Comparison of ENCODE assay signal across 1 cellular context in genomic region chr2:223053431-223054192, GRCh38.
TF ChIP-seq lines count a peak whose summit lies in the region.

No MANE protein-coding gene starts in this region.

TF ChIP-seq in K562, 482 proteins besides CTCF, POLR2A, EP300 and RAD21 (continued from another document):
- TF ChIP-seq, protein P1, sequence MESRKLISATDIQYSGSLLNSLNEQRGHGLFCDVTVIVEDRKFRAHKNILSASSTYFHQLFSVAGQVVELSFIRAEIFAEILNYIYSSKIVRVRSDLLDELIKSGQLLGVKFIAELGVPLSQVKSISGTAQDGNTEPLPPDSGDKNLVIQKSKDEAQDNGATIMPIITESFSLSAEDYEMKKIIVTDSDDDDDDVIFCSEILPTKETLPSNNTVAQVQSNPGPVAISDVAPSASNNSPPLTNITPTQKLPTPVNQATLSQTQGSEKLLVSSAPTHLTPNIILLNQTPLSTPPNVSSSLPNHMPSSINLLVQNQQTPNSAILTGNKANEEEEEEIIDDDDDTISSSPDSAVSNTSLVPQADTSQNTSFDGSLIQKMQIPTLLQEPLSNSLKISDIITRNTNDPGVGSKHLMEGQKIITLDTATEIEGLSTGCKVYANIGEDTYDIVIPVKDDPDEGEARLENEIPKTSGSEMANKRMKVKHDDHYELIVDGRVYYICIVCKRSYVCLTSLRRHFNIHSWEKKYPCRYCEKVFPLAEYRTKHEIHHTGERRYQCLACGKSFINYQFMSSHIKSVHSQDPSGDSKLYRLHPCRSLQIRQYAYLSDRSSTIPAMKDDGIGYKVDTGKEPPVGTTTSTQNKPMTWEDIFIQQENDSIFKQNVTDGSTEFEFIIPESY (CRISPR knock-in tag; IDR thresholded peaks at IDR 0.05) = peak; percentile 63
- TF ChIP-seq ERF (CRISPR knock-in tag; IDR thresholded peaks at IDR 0.05) = no peak
- no peak for TF ChIP-seq POLR2AphosphoS5 (IDR thresholded peaks at IDR 0.05; ENCODE audit: control insufficient read depth, insufficient read depth, low read depth, low read length)
- TF ChIP-seq ZNF395 (CRISPR knock-in tag; IDR thresholded peaks at IDR 0.05) = no peak
- peak; percentile 74 for TF ChIP-seq NR2C1 (IDR thresholded peaks at IDR 0.05)
- TF ChIP-seq NR2C1 (tag; IDR thresholded peaks at IDR 0.05) = peak; percentile 78
- TF ChIP-seq LEF1 (IDR thresholded peaks at IDR 0.05) = no peak
- TF ChIP-seq NCOA4 (IDR thresholded peaks at IDR 0.05; ENCODE audit: partially characterized antibody) = no peak
- no peak for TF ChIP-seq TCF3 (CRISPR knock-in tag; IDR thresholded peaks at IDR 0.05)
- no peak for TF ChIP-seq ZBTB2 (IDR thresholded peaks at IDR 0.05)
- TF ChIP-seq ZKSCAN3 (CRISPR knock-in tag; IDR thresholded peaks at IDR 0.05) = no peak
- no peak for TF ChIP-seq NR2C2 (CRISPR knock-in tag; IDR thresholded peaks at IDR 0.05)
- TF ChIP-seq NR2C2 (tag; IDR thresholded peaks at IDR 0.05) = peak; percentile 68
- no peak for TF ChIP-seq ZNF146 (CRISPR knock-in tag; IDR thresholded peaks at IDR 0.05; ENCODE audit: unreplicated experiment)
- TF ChIP-seq FOXP1 (CRISPR knock-in tag; IDR thresholded peaks at IDR 0.05) = no peak
- TF ChIP-seq ELF1 (tag; IDR thresholded peaks at IDR 0.05) = no peak
- TF ChIP-seq TCF7L2 (IDR thresholded peaks at IDR 0.05; ENCODE audit: low read depth, low read length) = no peak
